9 cellular contexts compared by ENCODE assay signal in the genomic region with DNA sequence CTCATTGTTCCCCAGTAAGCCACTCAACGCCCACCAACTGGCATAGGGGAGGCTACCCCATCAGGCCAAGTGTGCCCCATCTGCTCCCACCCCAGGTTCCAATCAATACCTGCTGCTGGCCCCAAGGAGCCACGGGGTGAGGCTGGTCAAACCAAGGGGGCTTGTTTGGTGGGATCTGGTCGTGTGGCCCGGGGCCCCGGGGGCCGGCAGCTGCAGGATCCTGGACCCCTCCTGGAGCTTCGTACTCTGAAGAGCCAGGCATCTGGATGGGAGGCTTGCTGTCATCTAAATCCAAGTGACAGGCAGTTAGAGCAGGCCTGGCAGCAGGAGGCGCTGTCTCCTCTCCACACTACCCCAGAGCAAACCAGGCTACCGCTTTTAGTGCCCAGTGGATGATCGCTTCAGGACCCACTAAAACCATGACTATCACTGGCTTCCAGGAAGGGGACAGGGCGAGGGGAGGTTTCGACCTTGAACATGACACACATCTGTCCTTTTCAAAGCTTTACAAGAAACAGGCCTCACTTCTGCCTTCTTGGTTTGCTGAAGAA. TPM values are rescaled to one million over a fixed set of nuclear protein-coding genes. Genes with fewer than 3 reads are reported as not detected.
DNase-seq lines count a peak whose midpoint lies in the region; ATAC-seq, FAIRE-seq and TF ChIP-seq lines count a peak whose summit lies in the region.
"Had no signal": no experiment of that assay in that cellular context is flagged by ENCODE, and none has a peak within 500 bp of the region (broad histone marks: within the 10 kb centered on the region; RNA-seq: fewer than 3 reads in every experiment).

No MANE protein-coding gene starts in this region.

- POLR2A ChIA-PET in OCI-LY7 (lab: Charles Lee): no interaction called here
- POLR2A ChIA-PET in activated naive CD8-positive, alpha-beta T cell treated with anti-CD3 and anti-CD28 coated beads, Interleukin-2, amount 10 ng/mL, durations not matched to agents 7 days and 5 days (lab: Charles Lee): interaction anchor here (1.3 kb wide), 1 partner anchor 10 kb away, joined by 3 read pairs; no protein-coding TSS in a partner anchor

- H3K27me3 Mint-ChIP-seq in activated naive CD8-positive, alpha-beta T cell treated with anti-CD3 and anti-CD28 coated beads, Interleukin-2, amount 10 ng/mL, durations not matched to agents 7 days and 5 days: no peaks in the 10 kb centered on the region
- H3K27me3 Mint-ChIP-seq in memory B cell: no peaks in the 10 kb centered on the region

- CTCF ChIA-PET in OCI-LY7 (lab: Charles Lee; ENCODE audit: unreplicated experiment): no interaction called here

- H3K4me1 ChIP-seq in OCI-LY7 (ENCODE audit: insufficient read depth, low read length, poor library complexity, severe bottlenecking): no peaks in the 10 kb centered on the region
- H3K4me1 ChIP-seq in ascending aorta: no peaks in the 10 kb centered on the region

- H3K79me2 ChIP-seq in OCI-LY7 (ENCODE audit: insufficient read depth, low read depth, low read length): no peaks in the 10 kb centered on the region

- H4K20me1 ChIP-seq in OCI-LY7 (ENCODE audit: insufficient read depth, low read length): no peaks in the 10 kb centered on the region

- H3K27ac Mint-ChIP-seq in activated naive CD8-positive, alpha-beta T cell treated with anti-CD3 and anti-CD28 coated beads, Interleukin-2, amount 10 ng/mL, durations not matched to agents 7 days and 5 days: no peak overlapping the region
- H3K27ac Mint-ChIP-seq in memory B cell: no peak overlapping the region

- BruUV-seq in OCI-LY7 (replicated peaks; lab: Mats Ljungman, UMichigan): no TSS peak

- DNase-seq in D721Med (ENCODE audit: insufficient read length, low spot score) (no peak), OCI-LY7 (ENCODE audit: low spot score) (peak; percentile 37), memory B cell (ENCODE audit: low spot score in 2 of 2) (peak; percentile 18 to 34), ascending aorta (ENCODE audit: low spot score in 2 of 2) (no peak), NCI-H2171 treated with DMSO at 0.1 percent for 48 hours (lab: John Stamatoyannopoulos, UW) (no peak), mesenteric fat pad (ENCODE audit: low spot score) (no peak)
- peak; percentile 59 for DNase-seq in activated naive CD8-positive, alpha-beta T cell treated with anti-CD3 and anti-CD28 coated beads, Interleukin-2, amount 10 ng/mL, durations not matched to agents 7 days and 5 days

- peaks cover 98% of the 10 kb centered on the region for H3K36me3 ChIP-seq in OCI-LY7 (ENCODE audit: insufficient read depth, low read length)
- peaks cover 97 to 99% of the 10 kb centered on the region in 2 donors for H3K36me3 ChIP-seq in ascending aorta

- intact Hi-C loops in OCI-LY7 (cut with micrococcal nuclease; ENCODE audit: unreplicated experiment): no loop called here
- intact Hi-C loops in ascending aorta (cut with DNase I): no loop called here

- no peaks in the 10 kb centered on the region for H3K4me1 Mint-ChIP-seq in activated naive CD8-positive, alpha-beta T cell treated with anti-CD3 and anti-CD28 coated beads, Interleukin-2, amount 10 ng/mL, durations not matched to agents 7 days and 5 days
- H3K4me1 Mint-ChIP-seq in memory B cell: peaks cover 2% of the 10 kb centered on the region

- peak; percentile 42 for ATAC-seq in activated naive CD8-positive, alpha-beta T cell treated with anti-CD3 and anti-CD28 coated beads, Interleukin-2, amount 10 ng/mL, durations not matched to agents 7 days and 5 days (ENCODE audit: low read depth)
- peak; percentile 63 for ATAC-seq in memory B cell (ENCODE audit: low read depth)
- ATAC-seq in GM18861 (IDR thresholded peaks at IDR 0.05; ENCODE audit: unreplicated experiment): no peak

- H3K27ac ChIP-seq in OCI-LY7 (ENCODE audit: low read depth, low read length, poor library complexity, severe bottlenecking) (no peak overlapping the region), ascending aorta (no peak overlapping the region)

- no peak overlapping the region for H3K4me3 Mint-ChIP-seq in activated naive CD8-positive, alpha-beta T cell treated with anti-CD3 and anti-CD28 coated beads, Interleukin-2, amount 10 ng/mL, durations not matched to agents 7 days and 5 days
- H3K4me3 Mint-ChIP-seq in memory B cell: no peak overlapping the region

- no peaks in the 10 kb centered on the region for H3K27me3 ChIP-seq in ascending aorta

- peaks cover 16% of the 10 kb centered on the region for H3K36me3 Mint-ChIP-seq in activated naive CD8-positive, alpha-beta T cell treated with anti-CD3 and anti-CD28 coated beads, Interleukin-2, amount 10 ng/mL, durations not matched to agents 7 days and 5 days
- peaks cover 32% of the 10 kb centered on the region for H3K36me3 Mint-ChIP-seq in memory B cell

- no peak for FAIRE-seq in D721Med (lab: Jason Lieb, UNC)
- FAIRE-seq: endometrium had no signal

- no peaks in the 10 kb centered on the region for H3K9me3 ChIP-seq in OCI-LY7 (ENCODE audit: low read length)
- H3K9me3 ChIP-seq in ascending aorta: no peaks in the 10 kb centered on the region

- no peaks in the 10 kb centered on the region for H3K9me3 Mint-ChIP-seq in activated naive CD8-positive, alpha-beta T cell treated with anti-CD3 and anti-CD28 coated beads, Interleukin-2, amount 10 ng/mL, durations not matched to agents 7 days and 5 days
- H3K9me3 Mint-ChIP-seq in memory B cell: no peaks in the 10 kb centered on the region

- no peak overlapping the region for H3K4me2 ChIP-seq in OCI-LY7 (ENCODE audit: low read length)

- H3K4me3 ChIP-seq in OCI-LY7 (ENCODE audit: low read depth, low read length, poor library complexity, severe bottlenecking) (no peak overlapping the region), ascending aorta (no peak overlapping the region)

- no peak overlapping the region for H2AFZ ChIP-seq in OCI-LY7 (ENCODE audit: low read length)

- TF ChIP-seq CTCF in D721Med (IDR thresholded peaks at IDR 0.05; ENCODE audit: insufficient read depth, missing control alignments): peak; percentile 35
- TF ChIP-seq CTCF in OCI-LY7 (conservative IDR thresholded peaks at IDR 0.05; ENCODE audit: low read length): peak; percentile 78
- peak in 1 of 3 experiments; percentile 8 for TF ChIP-seq CTCF in ascending aorta (IDR thresholded peaks at IDR 0.05)

- no peaks in the 10 kb centered on the region for H3K9me2 ChIP-seq in OCI-LY7 (ENCODE audit: insufficient read depth, low read length)

RNA-seq across cellular contexts. Expression of gene CHERP, which starts 14.2 kb away (rescaled TPM):
- 14.6 and 15.6 TPM in 2 replicates for total RNA-seq in OCI-LY7 (2014; rRNA removed; shearing (Covaris generic))
- total RNA-seq in OCI-LY7 (2022): 87.1 and 87.2 TPM in 2 replicates
- 10 to 100 TPM; 65.5 to 67.0 TPM for total RNA-seq in activated naive CD8-positive, alpha-beta T cell treated with anti-CD3 and anti-CD28 coated beads, Interleukin-2, amount 10 ng/mL, durations not matched to agents 7 days and 5 days
- 13.8 TPM for total RNA-seq in ascending aorta
- 34.3 TPM for total RNA-seq in mesenteric fat pad

RNA-seq across cellular contexts. Expression of gene C19orf44, which starts 31.9 kb away (rescaled TPM):
- total RNA-seq in OCI-LY7 (2014; rRNA removed; shearing (Covaris generic)): 5.2 and 6.8 TPM in 2 replicates
- 7.6 and 8.4 TPM in 2 replicates for total RNA-seq in OCI-LY7 (2022)
- total RNA-seq in activated naive CD8-positive, alpha-beta T cell treated with anti-CD3 and anti-CD28 coated beads, Interleukin-2, amount 10 ng/mL, durations not matched to agents 7 days and 5 days: 1 to 10 TPM; 3.0 to 3.3 TPM
- 5.1 TPM for total RNA-seq in ascending aorta
- total RNA-seq in mesenteric fat pad: 3.2 TPM

RNA-seq across cellular contexts. Expression of gene CALR3, which starts 32.1 kb away (rescaled TPM):
- total RNA-seq in OCI-LY7 (2014; rRNA removed; shearing (Covaris generic)): not detected in 2 replicates
- not detected in 2 replicates for total RNA-seq in OCI-LY7 (2022)
- total RNA-seq in activated naive CD8-positive, alpha-beta T cell treated with anti-CD3 and anti-CD28 coated beads, Interleukin-2, amount 10 ng/mL, durations not matched to agents 7 days and 5 days: not detected
- total RNA-seq in ascending aorta: not detected
- not detected for total RNA-seq in mesenteric fat pad

RNA-seq across cellular contexts. Expression of gene SLC35E1, which starts 44.2 kb away (rescaled TPM):
- 17.3 and 21.1 TPM in 2 replicates for total RNA-seq in OCI-LY7 (2014; rRNA removed; shearing (Covaris generic))
- total RNA-seq in OCI-LY7 (2022) (37.2 and 41.2 TPM in 2 replicates), ascending aorta (56.3 TPM), mesenteric fat pad (48.7 TPM)
- total RNA-seq in activated naive CD8-positive, alpha-beta T cell treated with anti-CD3 and anti-CD28 coated beads, Interleukin-2, amount 10 ng/mL, durations not matched to agents 7 days and 5 days: 10 to 100 TPM; 43.4 to 44.5 TPM

RNA-seq across cellular contexts. Expression of gene EPS15L1, which starts 56.3 kb away (rescaled TPM):
- total RNA-seq in OCI-LY7 (2014; rRNA removed; shearing (Covaris generic)): 22.4 and 28.1 TPM in 2 replicates
- total RNA-seq in OCI-LY7 (2022) (67.0 and 67.1 TPM in 2 replicates), ascending aorta (52.4 TPM), mesenteric fat pad (35.6 TPM)
- total RNA-seq in activated naive CD8-positive, alpha-beta T cell treated with anti-CD3 and anti-CD28 coated beads, Interleukin-2, amount 10 ng/mL, durations not matched to agents 7 days and 5 days: 10 to 100 TPM; 40.0 to 41.7 TPM

Comparison
In these comparisons a context has a peak if more than half of its experiments do, and no peak if none do; other contexts are left out.
1. DNase-seq: peak in OCI-LY7 (single experiment), activated naive CD8-positive, alpha-beta T cell treated with anti-CD3 and anti-CD28 coated beads, Interleukin-2, amount 10 ng/mL, durations not matched to agents 7 days and 5 days (single experiment) and memory B cell (2 of 2); none in D721Med (single experiment), ascending aorta (0 of 2), NCI-H2171 treated with DMSO at 0.1 percent for 48 hours (single experiment) and mesenteric fat pad (single experiment).